In genomic region chr15:39434126-39434525, GRCh38 we compare ENCODE assay signal across 14 cellular contexts.
"Had no signal": no experiment of that assay in that cellular context is flagged by ENCODE, and none has a peak within 500 bp of the region (broad histone marks: within the 10 kb centered on the region; RNA-seq: fewer than 3 reads in every experiment).

No MANE protein-coding gene starts in this region.

- H3K27ac ChIP-seq: thoracic aorta had no signal

- H3K36me3 Mint-ChIP-seq: memory B cell had no signal

- H3K9me3 ChIP-seq: SK-N-SH, thoracic aorta had no signal

- ATAC-seq: activated CD8-positive, alpha-beta T cell treated with anti-CD3 and anti-CD28 coated beads, Interleukin-2, amount 10 ng/mL, durations not matched to agents 7 days and 5 days; stimulated activated naive CD8-positive, alpha-beta T cell treated with anti-CD3 and anti-CD28 coated beads, Interleukin-15, Interleukin-2, amounts not matched to agents 100 U/mL and 50 U/mL, for 24 hours had no signal

- H3K4me1 Mint-ChIP-seq: memory B cell had no signal

- DNase-seq: activated CD4-positive, alpha-beta T cell treated with anti-CD3 and anti-CD28 coated beads for 4 hours; activated CD8-positive, alpha-beta memory T cell treated with anti-CD3 and anti-CD28 coated beads, Interleukin-2, amount 50 U/mL, for 48 hours; activated CD8-positive, alpha-beta T cell treated with anti-CD3 and anti-CD28 coated beads, Interleukin-2, amount 10 ng/mL, durations not matched to agents 7 days and 5 days; activated naive CD4-positive, alpha-beta T cell; caudate nucleus; cortex of kidney; effector memory CD4-positive, alpha-beta T cell; foreskin fibroblast; SK-N-SH; stimulated activated CD4-positive, alpha-beta T cell treated with anti-CD3 and anti-CD28 coated beads, Interleukin-4, amount 100 ng/mL, for 1 hour; stimulated activated CD8-positive, alpha-beta memory T cell treated with anti-CD3 and anti-CD28 coated beads, Interleukin-4, amount 100 ng/mL, for 48 hours; stimulated activated naive CD8-positive, alpha-beta T cell treated with anti-CD3 and anti-CD28 coated beads, Interleukin-15, Interleukin-2, amounts not matched to agents 100 U/mL and 50 U/mL, for 24 hours had no signal

- H3K36me3 ChIP-seq: thoracic aorta had no signal

- H3K9me2 ChIP-seq: SK-N-SH had no signal

- H3K4me3 ChIP-seq: thoracic aorta had no signal

- H3K4me2 ChIP-seq: SK-N-SH had no signal

- H3K27ac Mint-ChIP-seq: activated CD8-positive, alpha-beta T cell treated with anti-CD3 and anti-CD28 coated beads, Interleukin-2, amount 10 ng/mL, durations not matched to agents 7 days and 5 days; memory B cell had no signal

- H3K9me3 Mint-ChIP-seq: memory B cell had no signal

- H3K4me3 Mint-ChIP-seq: activated CD8-positive, alpha-beta T cell treated with anti-CD3 and anti-CD28 coated beads, Interleukin-2, amount 10 ng/mL, durations not matched to agents 7 days and 5 days; memory B cell had no signal

- H3K9ac ChIP-seq: SK-N-SH had no signal
